In genomic region chr6:97535800-97536199, GRCh38 we compare ENCODE assay signal across 33 cellular contexts.
DNase-seq lines count a peak whose midpoint lies in the region; ATAC-seq, FAIRE-seq and TF ChIP-seq lines count a peak whose summit lies in the region.
"Had no signal": no experiment of that assay in that cellular context is flagged by ENCODE, and none has a peak within 500 bp of the region (broad histone marks: within the 10 kb centered on the region; RNA-seq: fewer than 3 reads in every experiment).

No MANE protein-coding gene starts in this region.

- H3K4me2 ChIP-seq in HepG2 (ENCODE audit: low read depth, low read length) (no peak overlapping the region), IMR-90 (ENCODE audit: low read depth, low read length) (no peak overlapping the region)
- H3K4me2 ChIP-seq: A549; BLaER1; BLaER1 treated with 17β-estradiol and CSF1 and Interleukin-3, amounts not matched to agents 10 nM and 100 nM had no signal

- 34% methylated on average over 2 of the region's 2 CpGs for WGBS in HepG2 (ENCODE audit: low lambda C conversion rate)
- WGBS in right lobe of liver (ENCODE audit: insufficient coverage, low coverage, low lambda C conversion rate, missing lambda C conversion rate): 40% methylated on average over 2 of the region's 2 CpGs
- WGBS in IMR-90 (ENCODE audit: extremely low coverage in 2 of 2, insufficient read length in 1 of 2), 2 experiments: no CpG with 5 or more reads among the region's 2 CpGs

- no peak overlapping the region for H3K14ac ChIP-seq in IMR-90 (replicated peaks; ENCODE audit: low read depth, low read length)

- no TSS peak for BruUV-seq in HepG2 (replicated peaks; lab: Mats Ljungman, UMichigan)
- BruUV-seq in IMR-90 (replicated peaks; lab: Mats Ljungman, UMichigan): no TSS peak

- H3K36me3 ChIP-seq in HepG2 (replicated peaks in 1 of 2; ENCODE audit: control insufficient read depth in 1 of 2, insufficient read depth in 2 of 2, low read length in 2 of 2): no peaks in the 10 kb centered on the region
- no peaks in the 10 kb centered on the region for H3K36me3 ChIP-seq in right lobe of liver
- H3K36me3 ChIP-seq in IMR-90 (ENCODE audit: control insufficient read depth, insufficient read depth, low read length): no peaks in the 10 kb centered on the region
- H3K36me3 ChIP-seq: BE2C; BLaER1; BLaER1 treated with 17β-estradiol and CSF1 and Interleukin-3, amounts not matched to agents 10 nM and 100 nM had no signal

- CTCF ChIA-PET in HepG2 (lab: Yijun Ruan, JAX; ENCODE audit: low intra/inter-chr PET ratio, low total read pairs): no interaction called here
- CTCF ChIA-PET in IMR-90 (lab: Yijun Ruan, JAX): no interaction called here

- no peak for TF ChIP-seq EP300 in HepG2 (IDR thresholded peaks at IDR 0.05; ENCODE audit: low read depth in 2 of 2, low read length in 2 of 2)
- no peak for TF ChIP-seq EP300 in HepG2 (CRISPR knock-in tag; IDR thresholded peaks at IDR 0.05; ENCODE audit: borderline replicate concordance)

- no peaks in the 10 kb centered on the region for H3K36me3 Mint-ChIP-seq in activated CD4-positive, alpha-beta T cell treated with anti-CD3 and anti-CD28 coated beads, Interleukin-2, amount 10 ng/mL, durations not matched to agents 24 days and 14 days (ENCODE audit: low read depth)
- H3K36me3 Mint-ChIP-seq: CD14-positive monocyte; CD4-positive, alpha-beta memory T cell; CD4-positive, CD25-positive, alpha-beta regulatory T cell; CD8-positive, alpha-beta memory T cell; CD8-positive, alpha-beta T cell had no signal

- H3K27me3 ChIP-seq in HepG2 (ENCODE audit: control insufficient read depth in 1 of 2, insufficient read depth in 2 of 2, low read length in 2 of 2) (no peaks in the 10 kb centered on the region), right lobe of liver (no peaks in the 10 kb centered on the region), IMR-90 (ENCODE audit: control insufficient read depth, insufficient read depth, low read length) (no peaks in the 10 kb centered on the region)
- H3K27me3 ChIP-seq: BLaER1; BLaER1 treated with 17β-estradiol and CSF1 and Interleukin-3, amounts not matched to agents 10 nM and 100 nM had no signal

- dilution Hi-C loops in IMR-90 (cut with HindIII; ENCODE audit: low sequenced_read_pairs, unreplicated experiment): no loop called here

- H2BK5ac ChIP-seq in IMR-90 (ENCODE audit: low read depth, low read length, poor library complexity, severe bottlenecking): no peak overlapping the region

- FAIRE-seq in HepG2 (lab: Jason Lieb, UNC): no peak
- FAIRE-seq: A204.1, A549, D721Med had no signal

- H2BK15ac ChIP-seq in IMR-90 (ENCODE audit: low read depth, low read length): no peak overlapping the region

- TF ChIP-seq CTCF in HepG2 (CRISPR knock-in tag; IDR thresholded peaks at IDR 0.05): no peak
- TF ChIP-seq CTCF in right lobe of liver (IDR thresholded peaks at IDR 0.05): no peak
- no peak for TF ChIP-seq CTCF in IMR-90 (conservative IDR thresholded peaks at IDR 0.05; ENCODE audit: low read depth, low read length)

- H3K9me3 Mint-ChIP-seq in activated CD4-positive, alpha-beta T cell treated with anti-CD3 and anti-CD28 coated beads, Interleukin-2, amount 10 ng/mL, durations not matched to agents 24 days and 14 days: no peaks in the 10 kb centered on the region
- H3K9me3 Mint-ChIP-seq: CD14-positive monocyte; CD4-positive, alpha-beta T cell; CD8-positive, alpha-beta T cell had no signal

- no peak overlapping the region for H3K4ac ChIP-seq in IMR-90 (ENCODE audit: low read depth, low read length)

- H4K91ac ChIP-seq in IMR-90 (ENCODE audit: insufficient read depth, low read depth, low read length): no peak overlapping the region

- no peak overlapping the region for H4K8ac ChIP-seq in IMR-90 (ENCODE audit: low read depth in 2 of 2, low read length in 2 of 2)

- no peak overlapping the region for H2BK20ac ChIP-seq in IMR-90 (ENCODE audit: low read depth, low read length)

- TF ChIP-seq POLR2A in HepG2 (IDR thresholded peaks at IDR 0.05; ENCODE audit: insufficient read depth in 1 of 2, low read depth in 2 of 2, low read length in 2 of 2) (no peak), right lobe of liver (IDR thresholded peaks at IDR 0.05) (no peak), IMR-90 (IDR thresholded peaks at IDR 0.05; ENCODE audit: low read depth, low read length) (no peak)

- H4K20me1 ChIP-seq in HepG2 (ENCODE audit: insufficient read depth, low read length): no peaks in the 10 kb centered on the region
- no peaks in the 10 kb centered on the region for H4K20me1 ChIP-seq in IMR-90 (ENCODE audit: insufficient read depth, low read length)
- H4K20me1 ChIP-seq: BLaER1; BLaER1 treated with 17β-estradiol and CSF1 and Interleukin-3, amounts not matched to agents 10 nM and 100 nM had no signal

- no peak overlapping the region for H3K9ac ChIP-seq in HepG2 (ENCODE audit: insufficient read depth, low read depth, low read length)
- no peak overlapping the region for H3K9ac ChIP-seq in IMR-90 (ENCODE audit: low read depth, low read length)
- H3K9ac ChIP-seq: BLaER1; BLaER1 treated with 17β-estradiol and CSF1 and Interleukin-3, amounts not matched to agents 10 nM and 100 nM had no signal

- intact Hi-C loops in HepG2 (cut with micrococcal nuclease; ENCODE audit: unreplicated experiment): no loop called here
- intact Hi-C loops in right lobe of liver (cut with DNase I): no loop called here
- intact Hi-C loops in IMR-90 (cut with micrococcal nuclease): no loop called here
- intact Hi-C loops in activated CD4-positive, alpha-beta T cell treated with anti-CD3 and anti-CD28 coated beads, Interleukin-2, amount 10 ng/mL, durations not matched to agents 24 days and 14 days (cut with micrococcal nuclease): no loop called here

- H3K79me1 ChIP-seq in IMR-90 (ENCODE audit: low read depth in 1 of 2, low read length in 2 of 2): no peaks in the 10 kb centered on the region

- H3K4me3 Mint-ChIP-seq in activated CD4-positive, alpha-beta T cell treated with anti-CD3 and anti-CD28 coated beads, Interleukin-2, amount 10 ng/mL, durations not matched to agents 24 days and 14 days: no peak overlapping the region
- H3K4me3 Mint-ChIP-seq: B cell; CD14-positive monocyte; CD4-positive, alpha-beta memory T cell; CD4-positive, alpha-beta T cell; CD4-positive, CD25-positive, alpha-beta regulatory T cell; CD8-positive, alpha-beta memory T cell; CD8-positive, alpha-beta T cell had no signal

- H2BK120ac ChIP-seq in IMR-90 (ENCODE audit: low read depth, low read length): no peak overlapping the region

- no peak overlapping the region for H3K27ac ChIP-seq in HepG2 (ENCODE audit: extremely low read length, insufficient read depth, low read length)
- H3K27ac ChIP-seq in right lobe of liver: no peak overlapping the region
- no peak overlapping the region for H3K27ac ChIP-seq in IMR-90 (ENCODE audit: insufficient read depth, low read length)
- H3K27ac ChIP-seq: 22Rv1; A549; BLaER1; BLaER1 treated with 17β-estradiol and CSF1 and Interleukin-3, amounts not matched to agents 10 nM and 100 nM; C4-2B had no signal

- H3K9me3 ChIP-seq in HepG2 (ENCODE audit: low read length): no peaks in the 10 kb centered on the region
- no peaks in the 10 kb centered on the region for H3K9me3 ChIP-seq in right lobe of liver
- H3K9me3 ChIP-seq in IMR-90 (ENCODE audit: control insufficient read depth, insufficient read depth, low read length): no peaks in the 10 kb centered on the region
- H3K9me3 ChIP-seq: A549; BE2C; BLaER1; BLaER1 treated with 17β-estradiol and CSF1 and Interleukin-3, amounts not matched to agents 10 nM and 100 nM; Caco-2 had no signal

- no peak overlapping the region for H3K23ac ChIP-seq in IMR-90 (ENCODE audit: low read depth, low read length)

- H3K4me1 ChIP-seq in HepG2 (ENCODE audit: insufficient read depth, low read length) (no peaks in the 10 kb centered on the region), right lobe of liver (no peaks in the 10 kb centered on the region), IMR-90 (ENCODE audit: control insufficient read depth, insufficient read depth, low read length) (no peaks in the 10 kb centered on the region)
- H3K4me1 ChIP-seq: A549; BE2C; BLaER1; BLaER1 treated with 17β-estradiol and CSF1 and Interleukin-3, amounts not matched to agents 10 nM and 100 nM; Caco-2 had no signal

- H3K56ac ChIP-seq in IMR-90 (ENCODE audit: extremely low read depth, insufficient read depth, low read length): no peak overlapping the region

- no peak for ATAC-seq in HepG2
- no peak for ATAC-seq in right lobe of liver
- no peak for ATAC-seq in IMR-90 (ENCODE audit: low read depth)
- ATAC-seq: A549; CD8-positive, alpha-beta T cell had no signal

- H3K79me2 ChIP-seq in HepG2 (ENCODE audit: insufficient read depth, low read length): no peaks in the 10 kb centered on the region

- no peaks in the 10 kb centered on the region for H3K9me1 ChIP-seq in IMR-90 (ENCODE audit: insufficient read depth, low read length)

- no peak overlapping the region for H2AFZ ChIP-seq in HepG2 (ENCODE audit: low read length)
- H2AFZ ChIP-seq in IMR-90 (replicated peaks; ENCODE audit: low read length, poor library complexity): no peak overlapping the region

- H2AK5ac ChIP-seq in IMR-90 (ENCODE audit: low read depth, low read length): no peak overlapping the region

- POLR2A ChIA-PET in HepG2 (lab: Yijun Ruan, JAX): no interaction called here
- POLR2A ChIA-PET in IMR-90 (lab: Charles Lee; ENCODE audit: unreplicated experiment): no interaction called here

- no peak for DNase-seq in HepG2 (ENCODE audit: low spot score)
- DNase-seq in right lobe of liver: no peak
- DNase-seq in IMR-90: no peak
- DNase-seq in activated CD4-positive, alpha-beta T cell treated with anti-CD3 and anti-CD28 coated beads, Interleukin-2, amount 10 ng/mL, durations not matched to agents 24 days and 14 days: no peak
- DNase-seq: 8988T; ACHN; AML-193; BE2C; C1 segment of cervical spinal cord; Caco-2; Calu3; CD4-positive, alpha-beta memory T cell; CD4-positive, alpha-beta T cell; CD4-positive, CD25-positive, alpha-beta regulatory T cell; CD8-positive, alpha-beta memory T cell; CD8-positive, alpha-beta T cell; COR-L47; DMS 273 treated with DMSO at 0.1 percent for 48 hours; DMS153; DMS53; DMS79; DMS79 treated with DMSO at 0.1 percent for 48 hours; DND-41; EL had no signal

- H3K27ac Mint-ChIP-seq in activated CD4-positive, alpha-beta T cell treated with anti-CD3 and anti-CD28 coated beads, Interleukin-2, amount 10 ng/mL, durations not matched to agents 24 days and 14 days: no peak overlapping the region
- H3K27ac Mint-ChIP-seq: B cell; CD14-positive monocyte; CD4-positive, alpha-beta memory T cell; CD4-positive, alpha-beta T cell; CD4-positive, CD25-positive, alpha-beta regulatory T cell; CD8-positive, alpha-beta memory T cell; CD8-positive, alpha-beta T cell had no signal

- no peak overlapping the region for H2AK9ac ChIP-seq in IMR-90 (replicated peaks; ENCODE audit: low read depth, low read length, poor library complexity)

- H3K4me3 ChIP-seq in HepG2 (replicated peaks in 1 of 3; ENCODE audit: insufficient read depth in 1 of 3, low read depth in 2 of 3, low read length in 3 of 3) (no peak overlapping the region), right lobe of liver (no peak overlapping the region), IMR-90 (ENCODE audit: insufficient read depth, low read depth, low read length) (no peak overlapping the region)
- H3K4me3 ChIP-seq: A549; BLaER1; BLaER1 treated with 17β-estradiol and CSF1 and Interleukin-3, amounts not matched to agents 10 nM and 100 nM had no signal

- no peak overlapping the region for H4K5ac ChIP-seq in IMR-90 (ENCODE audit: low read depth, low read length)

- TF ChIP-seq RAD21 in HepG2 (CRISPR knock-in tag; IDR thresholded peaks at IDR 0.05) (no peak), IMR-90 (IDR thresholded peaks at IDR 0.05; ENCODE audit: low read length) (no peak)

- in situ Hi-C loops in HepG2 (cut with HindIII; ENCODE audit: extremely low pct_ligation_motif_present, low pct_unique_long_range_greater_than_20kb): no loop called here
- in situ Hi-C loops in IMR-90 (cut with MboI; ENCODE audit: low sequenced_read_pairs): no loop called here

- H3K4me1 Mint-ChIP-seq in activated CD4-positive, alpha-beta T cell treated with anti-CD3 and anti-CD28 coated beads, Interleukin-2, amount 10 ng/mL, durations not matched to agents 24 days and 14 days: no peaks in the 10 kb centered on the region
- H3K4me1 Mint-ChIP-seq: B cell; CD14-positive monocyte; CD4-positive, alpha-beta memory T cell; CD4-positive, CD25-positive, alpha-beta regulatory T cell; CD8-positive, alpha-beta memory T cell had no signal

- no peak overlapping the region for H3K18ac ChIP-seq in IMR-90 (ENCODE audit: low read depth, low read length)

- H3K27me3 Mint-ChIP-seq in activated CD4-positive, alpha-beta T cell treated with anti-CD3 and anti-CD28 coated beads, Interleukin-2, amount 10 ng/mL, durations not matched to agents 24 days and 14 days: peaks cover 1% of the 10 kb centered on the region
- H3K27me3 Mint-ChIP-seq: CD4-positive, alpha-beta memory T cell; CD4-positive, alpha-beta T cell; CD4-positive, CD25-positive, alpha-beta regulatory T cell; CD8-positive, alpha-beta memory T cell had no signal
